8 cellular contexts compared by ENCODE assay signal in genomic region chr11:27471067-27471587, GRCh38. TPM values are rescaled to one million over a fixed set of nuclear protein-coding genes. Genes with fewer than 3 reads are reported as not detected.
A peak's percentile ranks its signal among the peaks of the same experiment; 100 is the strongest.
DNase-seq lines count a peak whose midpoint lies in the region; ATAC-seq and TF ChIP-seq lines count a peak whose summit lies in the region.

No MANE protein-coding gene starts in this region.

- WGBS in psoas muscle, 3 donors, result 22 to 34% (median 22%) methylated on average over 17 of the region's 17 CpGs

- H3K27ac ChIP-seq in SJCRH30 (no peak overlapping the region; the same call in 1 of the 2 replicates), psoas muscle (peak overlapping the region; percentile 82)

- H3K9me3 ChIP-seq in SJCRH30 (replicated peaks) (no peaks in the 10 kb centered on the region), psoas muscle (no peaks in the 10 kb centered on the region)

- H3K36me3 ChIP-seq in SJCRH30 (no peaks in the 10 kb centered on the region), psoas muscle (ENCODE audit: insufficient read depth in 1 of 2, low read depth in 1 of 2) (no peaks in the 10 kb centered on the region)

- H3K27me3 ChIP-seq in SJCRH30, result no peaks in the 10 kb centered on the region
- H3K27me3 ChIP-seq in psoas muscle (ENCODE audit: insufficient read depth in 3 of 3, low read length in 2 of 3), result no peaks in the 10 kb centered on the region

- peaks cover 3% of the 10 kb centered on the region; the same call in 1 of the 2 replicates for H3K4me1 ChIP-seq in SJCRH30
- peaks cover 31% of the 10 kb centered on the region for H3K4me1 ChIP-seq in psoas muscle

- intact Hi-C loops in psoas muscle (cut with DNase I), result loop anchor here (5.0 to 10.0 kb wide), 2 partner anchors 106 to 109 kb away; partner anchors contain the start of gene CCDC34 (in 2 of the 2)

- DNase-seq in NCI-H2171 treated with DMSO at 0.1 percent for 48 hours (lab: John Stamatoyannopoulos, UW), result peak; percentile 14
- no peak for DNase-seq in NCI-H2171 (lab: John Stamatoyannopoulos, UW)
- peak in 1 of 2 experiments; percentile 28 for DNase-seq in SJCRH30
- no peak for DNase-seq in fibroblast of pulmonary artery (ENCODE audit: low read depth)
- DNase-seq in psoas muscle, result no peak
- DNase-seq in foreskin melanocyte, result no peak
- DNase-seq in mucosa of gallbladder (ENCODE audit: low spot score), result no peak

- ATAC-seq in psoas muscle, result no peak
- ATAC-seq in GM21447 (IDR thresholded peaks at IDR 0.05; ENCODE audit: unreplicated experiment), result no peak

- H3K4me3 ChIP-seq in SJCRH30 (peak overlapping the region; percentile 87), fibroblast of pulmonary artery (replicated peaks; ENCODE audit: low read depth, low read length) (peak overlapping the region; percentile 84), psoas muscle (peak overlapping the region; percentile 88)

- no peak for TF ChIP-seq CTCF in fibroblast of pulmonary artery (IDR thresholded peaks at IDR 0.05; ENCODE audit: low read length, missing control alignments)
- no peak for TF ChIP-seq CTCF in psoas muscle (IDR thresholded peaks at IDR 0.05)

RNA-seq across cellular contexts. Expression of gene LGR4, which starts 1.5 kb away (rescaled TPM):
- total RNA-seq in SJCRH30 (2014; rRNA removed; shearing (Covaris generic)), result 40.0 and 44.2 TPM in 2 replicates
- total RNA-seq in psoas muscle (10 to 100 TPM in 1 of 4 donors, 1 to 10 TPM in 3; 8.0 to 15.2 (median 8.6) TPM), mucosa of gallbladder (47.6 TPM)
- 1 to 10 TPM; 3.9 to 6.9 (median 4.9) TPM for polyA plus RNA-seq in psoas muscle

RNA-seq across cellular contexts. Expression of gene LIN7C, which starts 35.4 kb away (rescaled TPM):
- 64.6 and 70.6 TPM in 2 replicates for total RNA-seq in SJCRH30 (2014; rRNA removed; shearing (Covaris generic))
- 10 to 100 TPM; 13.1 to 18.9 (median 14.7) TPM for total RNA-seq in psoas muscle
- polyA plus RNA-seq in psoas muscle, result 1 to 10 TPM; 4.2 to 5.1 (median 5.0) TPM
- total RNA-seq in mucosa of gallbladder, result 34.1 TPM
